ENCODE assay signal across 1 cellular context in the genomic region with DNA sequence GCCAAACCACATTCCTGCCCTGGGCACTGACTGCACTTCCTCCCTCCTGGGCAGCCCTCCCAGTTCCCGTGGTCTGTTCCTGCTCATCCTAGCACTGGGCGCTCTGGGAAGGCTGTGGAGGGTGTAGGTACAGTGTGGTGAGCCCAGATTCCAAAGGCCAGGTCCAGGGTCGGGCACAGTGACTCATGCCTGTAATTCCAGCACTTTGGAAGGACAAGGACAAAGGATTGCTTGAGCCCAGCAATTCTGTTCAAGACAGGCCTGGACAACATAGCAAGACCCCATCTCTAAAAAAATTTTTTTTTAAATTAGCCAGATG.
TF ChIP-seq lines count a peak whose summit lies in the region.

No MANE protein-coding gene starts in this region.

TF ChIP-seq in endothelial cell of umbilical vein, 7 proteins besides CTCF, POLR2A, EP300 and RAD21:
- TF ChIP-seq FOS (IDR thresholded peaks at IDR 0.05; ENCODE audit: borderline replicate concordance, insufficient read depth, low read length) (no peak), JUN (IDR thresholded peaks at IDR 0.05; ENCODE audit: borderline replicate concordance, insufficient read depth, insufficient read length, low read depth) (no peak), EZH2 (IDR thresholded peaks at IDR 0.05; ENCODE audit: borderline replicate concordance, low read depth, low read length, severe bottlenecking) (no peak), MYC (IDR thresholded peaks at IDR 0.05; ENCODE audit: low read depth, low read length) (no peak), GATA2 (IDR thresholded peaks at IDR 0.05; ENCODE audit: insufficient read depth, insufficient read length, low read depth, low read length) (no peak), POLR2AphosphoS5 (IDR thresholded peaks at IDR 0.05; ENCODE audit: insufficient read depth, low read depth, low read length) (no peak)
- TF ChIP-seq, protein P1, sequence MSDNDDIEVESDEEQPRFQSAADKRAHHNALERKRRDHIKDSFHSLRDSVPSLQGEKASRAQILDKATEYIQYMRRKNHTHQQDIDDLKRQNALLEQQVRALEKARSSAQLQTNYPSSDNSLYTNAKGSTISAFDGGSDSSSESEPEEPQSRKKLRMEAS (IDR thresholded peaks at IDR 0.05; ENCODE audit: insufficient read depth, insufficient read length): no peak
TF ChIP-seq in endothelial cell of umbilical vein: peak in this region for 0.
